Comparison of ENCODE assay signal across 10 cellular contexts in the genomic region with DNA sequence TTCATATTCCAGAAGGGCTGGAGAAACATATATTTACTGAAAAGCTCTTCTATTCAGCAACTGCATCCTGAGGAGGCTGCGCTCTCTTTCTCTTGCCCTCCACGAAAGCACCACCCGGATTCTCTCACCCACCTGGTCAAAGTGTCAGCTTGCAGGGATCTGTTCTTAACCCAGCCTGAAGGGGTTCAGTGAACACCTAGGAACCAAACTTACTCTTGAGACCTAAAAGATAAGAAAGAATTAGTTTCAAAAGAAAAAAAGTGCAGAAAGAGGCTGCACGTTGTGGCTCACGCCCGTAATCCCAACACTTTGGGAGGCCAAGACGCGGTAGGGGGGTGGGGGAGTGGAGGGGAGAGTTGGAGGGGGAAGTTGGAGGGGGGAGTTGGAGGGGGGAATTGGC. TPM values are rescaled to one million over a fixed set of nuclear protein-coding genes. Genes with fewer than 3 reads are reported as not detected.
DNase-seq lines count a peak whose midpoint lies in the region; ATAC-seq and TF ChIP-seq lines count a peak whose summit lies in the region.
"Had no signal": no experiment of that assay in that cellular context is flagged by ENCODE, and none has a peak within 500 bp of the region (broad histone marks: within the 10 kb centered on the region; RNA-seq: fewer than 3 reads in every experiment).

No MANE protein-coding gene starts in this region.

- peak overlapping the region; percentile 33 to 86 (median 66) for H3K4me3 Mint-ChIP-seq in CD4-positive, CD25-positive, alpha-beta regulatory T cell

- in situ Hi-C loops in astrocyte of the cerebellum (cut with HindIII; ENCODE audit: low sequenced_read_pairs), result no loop called here

- ATAC-seq in CD4-positive, CD25-positive, alpha-beta regulatory T cell (ENCODE audit: low read depth in 2 of 2), result no peak
- ATAC-seq in lower lobe of right lung (no peak), HG02981 (IDR thresholded peaks at IDR 0.05; ENCODE audit: unreplicated experiment) (no peak)

- DNase-seq in CD4-positive, CD25-positive, alpha-beta regulatory T cell, result no peak
- DNase-seq in astrocyte of the cerebellum (ENCODE audit: low read depth), result no peak
- DNase-seq in lower lobe of right lung, result no peak
- no peak for DNase-seq in NCI-H2081 (lab: John Stamatoyannopoulos, UW)
- no peak for DNase-seq in NCI-H748 treated with DMSO at 0.1 percent for 48 hours (lab: John Stamatoyannopoulos, UW)
- no peak for DNase-seq in hippocampal formation (lab: John Stamatoyannopoulos, UW)
- DNase-seq: NCI-H2107 had no signal

- H3K36me3 Mint-ChIP-seq in CD4-positive, CD25-positive, alpha-beta regulatory T cell, result no peaks in the 10 kb centered on the region

- no peak for TF ChIP-seq CTCF in astrocyte of the cerebellum (IDR thresholded peaks at IDR 0.05; ENCODE audit: low read depth, low read length, missing control alignments)
- no peak for TF ChIP-seq CTCF in lower lobe of right lung (IDR thresholded peaks at IDR 0.05)

- peak overlapping the region; percentile 39 to 90 (median 67) for H3K27ac Mint-ChIP-seq in CD4-positive, CD25-positive, alpha-beta regulatory T cell

- H3K9me3 ChIP-seq in CD4-positive, CD25-positive, alpha-beta regulatory T cell (ENCODE audit: control insufficient read depth in 2 of 2, low read length in 2 of 2), result no peaks in the 10 kb centered on the region
- H3K9me3 ChIP-seq in HUES6 (ENCODE audit: control insufficient read depth, insufficient read depth, low read depth, low read length) (no peaks in the 10 kb centered on the region), lower lobe of right lung (no peaks in the 10 kb centered on the region)

- peaks cover 22% of the 10 kb centered on the region for H3K27me3 ChIP-seq in CD4-positive, CD25-positive, alpha-beta regulatory T cell (ENCODE audit: control insufficient read depth, insufficient read depth, low read length)
- H3K27me3 ChIP-seq in HUES6 (ENCODE audit: control insufficient read depth, insufficient read depth, low read length), result no peaks in the 10 kb centered on the region
- H3K27me3 ChIP-seq in lower lobe of right lung (ENCODE audit: low read depth), result peaks cover 6% of the 10 kb centered on the region

- peak overlapping the region; percentile 30 for H3K4me3 ChIP-seq in CD4-positive, CD25-positive, alpha-beta regulatory T cell (ENCODE audit: low read depth, low read length)
- H3K4me3 ChIP-seq in HUES6 (ENCODE audit: low read depth, low read length) (peak overlapping the region; percentile 69), astrocyte of the cerebellum (ENCODE audit: low read depth, low read length) (peak overlapping the region; percentile 36), lower lobe of right lung (peak overlapping the region; percentile 43)

- H3K9ac ChIP-seq in HUES6 (ENCODE audit: low read length), result peak overlapping the region; percentile 49

- peaks cover 4 to 22% (median 12%) of the 10 kb centered on the region in 4 donors for H3K4me1 Mint-ChIP-seq in CD4-positive, CD25-positive, alpha-beta regulatory T cell

- H3K9me3 Mint-ChIP-seq in CD4-positive, CD25-positive, alpha-beta regulatory T cell, result peaks cover 0 to 20% (median 9%) of the 10 kb centered on the region in 7 donors

- no peak overlapping the region for H3K27ac ChIP-seq in CD4-positive, CD25-positive, alpha-beta regulatory T cell (ENCODE audit: insufficient read depth, low read length, poor library complexity, severe bottlenecking)
- H3K27ac ChIP-seq in HUES6 (ENCODE audit: low read depth, low read length) (no peak overlapping the region), lower lobe of right lung (no peak overlapping the region)
- H3K27ac ChIP-seq: VCaP had no signal

- no peaks in the 10 kb centered on the region for H3K36me3 ChIP-seq in CD4-positive, CD25-positive, alpha-beta regulatory T cell (ENCODE audit: control insufficient read depth, insufficient read depth, low read length)
- H3K36me3 ChIP-seq in HUES6 (ENCODE audit: control insufficient read depth, insufficient read depth, low read length) (no peaks in the 10 kb centered on the region), lower lobe of right lung (no peaks in the 10 kb centered on the region)

- intact Hi-C loops in lower lobe of right lung (cut with DNase I), result no loop called here

- H3K27me3 Mint-ChIP-seq in CD4-positive, CD25-positive, alpha-beta regulatory T cell, result peaks cover 42% of the 10 kb centered on the region

- H3K4me1 ChIP-seq in CD4-positive, CD25-positive, alpha-beta regulatory T cell (ENCODE audit: control insufficient read depth, insufficient read depth, low read length, poor library complexity, severe bottlenecking), result peaks cover 6% of the 10 kb centered on the region
- H3K4me1 ChIP-seq in HUES6 (ENCODE audit: control insufficient read depth, insufficient read depth, low read length) (no peaks in the 10 kb centered on the region), lower lobe of right lung (peaks cover 3% of the 10 kb centered on the region)

RNA-seq across cellular contexts. Expression of a gene that starts 18.5 kb away (rescaled TPM):
- not detected for total RNA-seq in CD4-positive, CD25-positive, alpha-beta regulatory T cell
- polyA plus RNA-seq in CD4-positive, CD25-positive, alpha-beta regulatory T cell, result not detected
- total RNA-seq in lower lobe of right lung, result not detected

RNA-seq across cellular contexts. Expression of a gene that starts 28.6 kb away (rescaled TPM):
- not detected for total RNA-seq in CD4-positive, CD25-positive, alpha-beta regulatory T cell
- polyA plus RNA-seq in CD4-positive, CD25-positive, alpha-beta regulatory T cell, result not detected
- not detected for total RNA-seq in lower lobe of right lung
